In the genomic region with DNA sequence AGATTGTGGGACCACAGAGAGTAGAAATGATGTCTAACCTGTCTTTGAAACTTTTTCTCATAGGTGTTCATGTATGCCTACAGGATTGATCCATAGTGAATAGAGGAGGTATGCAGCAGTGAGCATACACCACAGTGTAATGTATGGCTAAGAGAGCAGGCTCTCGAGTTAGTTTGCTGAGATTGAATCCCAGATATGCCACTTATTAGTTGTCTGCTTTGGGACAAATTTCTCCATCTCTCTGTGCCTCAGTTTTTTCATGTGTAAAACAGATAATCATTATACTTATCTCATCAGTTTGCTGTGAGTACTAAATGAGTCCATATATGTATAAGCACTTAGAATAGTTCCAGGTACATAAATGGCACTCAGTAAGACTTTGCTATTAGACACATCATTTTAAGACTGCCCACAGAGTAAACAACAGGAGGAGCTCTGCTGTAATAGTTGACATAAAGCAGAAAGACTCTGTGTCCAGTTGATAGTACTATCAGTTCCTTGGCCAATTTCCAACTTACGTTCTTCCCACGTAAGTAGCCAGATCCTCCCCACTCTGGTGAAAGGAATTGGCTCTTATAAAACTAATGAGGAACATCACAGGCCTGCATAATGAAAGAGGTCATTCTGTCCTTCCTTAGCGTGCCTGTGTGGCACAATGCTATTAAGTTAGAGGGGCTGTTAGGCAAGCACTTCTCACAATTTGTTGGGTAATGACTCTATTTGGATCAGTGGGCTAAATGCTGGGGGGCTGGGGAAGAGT, we compare ENCODE assay signal across 19 cellular contexts. TPM values are rescaled to one million over a fixed set of nuclear protein-coding genes. Genes with fewer than 3 reads are reported as not detected.
DNase-seq lines count a peak whose midpoint lies in the region; ATAC-seq and TF ChIP-seq lines count a peak whose summit lies in the region.
"Had no signal": no experiment of that assay in that cellular context is flagged by ENCODE, and none has a peak within 500 bp of the region (broad histone marks: within the 10 kb centered on the region; RNA-seq: fewer than 3 reads in every experiment).

No MANE protein-coding gene starts in this region.

- ATAC-seq in Right ventricle myocardium inferior, result peak; percentile 85
- ATAC-seq: natural killer cell treated with Interleukin-12 subunit alpha and Interleukin-12 subunit beta and Interleukin-15 and Interleukin-18, amount 100 ng/mL, for 72 hours had no signal

- in situ Hi-C loops in transverse colon (cut with MboI; ENCODE audit: low pct_ligation_motif_present in 1 of 4, low pct_unique_long_range_greater_than_20kb in 1 of 4, low sequenced_read_pairs in 3 of 4), result no loop called here

- TF ChIP-seq CTCF in right atrium auricular region (IDR thresholded peaks at IDR 0.05), result no peak
- TF ChIP-seq CTCF in hepatocyte (IDR thresholded peaks at IDR 0.05; ENCODE audit: poor library complexity), result no peak
- no peak for TF ChIP-seq CTCF in transverse colon (IDR thresholded peaks at IDR 0.05)

- intact Hi-C loops in Right ventricle myocardium inferior (cut with DNase I) (loop anchor here (10.0 kb wide), 2 partner anchors 151 to 1691 kb away; a partner anchor contains a TSS), transverse colon (cut with DNase I; ENCODE audit: low total_unique reads) (no loop called here)

- H3K27ac ChIP-seq in right atrium auricular region (peak overlapping the region in 1 of 2 donors; percentile 54), hepatocyte (peak overlapping the region; percentile 25), transverse colon (no peak overlapping the region)
- H3K27ac ChIP-seq: adrenal gland, C4-2B, HL-60, vagina had no signal

- no peaks in the 10 kb centered on the region for H3K9me2 ChIP-seq in hepatocyte (replicated peaks; ENCODE audit: insufficient read depth)

- no peak for TF ChIP-seq POLR2A in transverse colon (IDR thresholded peaks at IDR 0.05)

- H3K36me3 ChIP-seq in right atrium auricular region (no peaks in the 10 kb centered on the region), endocrine pancreas (ENCODE audit: control insufficient read depth, insufficient read depth, low read length) (no peaks in the 10 kb centered on the region), hepatocyte (replicated peaks; ENCODE audit: insufficient read depth, low read depth) (no peaks in the 10 kb centered on the region), transverse colon (no peaks in the 10 kb centered on the region)
- H3K36me3 ChIP-seq: adrenal gland, vagina had no signal

- H3K9me3 ChIP-seq in right atrium auricular region (no peaks in the 10 kb centered on the region), endocrine pancreas (ENCODE audit: control insufficient read depth, low read length) (no peaks in the 10 kb centered on the region), hepatocyte (ENCODE audit: low read depth) (no peaks in the 10 kb centered on the region), transverse colon (no peaks in the 10 kb centered on the region)
- H3K9me3 ChIP-seq: adrenal gland, vagina had no signal

- 26% methylated on average over 4 of the region's 4 CpGs for WGBS in hepatocyte (ENCODE audit: low lambda C conversion rate, missing lambda C conversion rate)
- 47 to 53% methylated on average over 3 to 4 of the region's 4 CpGs for WGBS in transverse colon (ENCODE audit: low coverage in 1 of 2), 2 donors

- H3K4me1 ChIP-seq in right atrium auricular region (no peaks in the 10 kb centered on the region), endocrine pancreas (ENCODE audit: control insufficient read depth, insufficient read depth, low read length) (peaks cover 6% of the 10 kb centered on the region), hepatocyte (ENCODE audit: insufficient read depth) (peaks cover 5% of the 10 kb centered on the region), transverse colon (no peaks in the 10 kb centered on the region)
- H3K4me1 ChIP-seq: vagina had no signal

- H3K9ac ChIP-seq in endocrine pancreas (ENCODE audit: control insufficient read depth, insufficient read depth, low read length), result peak overlapping the region; percentile 30

- no peak overlapping the region for H3K4me2 ChIP-seq in hepatocyte

- no peaks in the 10 kb centered on the region for H4K20me1 ChIP-seq in hepatocyte (ENCODE audit: insufficient read depth, poor library complexity, severe bottlenecking)

- H3K79me2 ChIP-seq in hepatocyte, result no peaks in the 10 kb centered on the region

- DNase-seq in Right ventricle myocardium inferior (ENCODE audit: missing footprints), result no peak
- DNase-seq in right atrium auricular region (ENCODE audit: low spot score), result no peak
- peak; percentile 65 for DNase-seq in hepatocyte (ENCODE audit: low spot score)
- no peak for DNase-seq in transverse colon
- DNase-seq in HuH-7.5 (ENCODE audit: low spot score), result no peak
- DNase-seq in AG08395 (ENCODE audit: low spot score), result no peak
- DNase-seq in NCI-H2196 treated with DMSO at 0.1 percent for 48 hours (lab: John Stamatoyannopoulos, UW; ENCODE audit: unreplicated experiment), result no peak
- DNase-seq: activated CD4-positive, alpha-beta T cell treated with anti-CD3 and anti-CD28 coated beads, Interleukin-2, amount 10 ng/mL, durations not matched to agents 7 days and 5 days; activated effector memory CD4-positive, alpha-beta T cell treated with Interleukin-2 at 50 U/mL for 16 hours; NCI-H146; posterior cingulate gyrus; RPMI8226; stimulated activated CD4-positive, alpha-beta T cell treated with anti-CD3 and anti-CD28 coated beads, Interleukin-4, amount 100 ng/mL, for 24 hours had no signal

- TF ChIP-seq EP300 in transverse colon (IDR thresholded peaks at IDR 0.05; ENCODE audit: low read depth), result peak; percentile 99

- H3K4me3 ChIP-seq in right atrium auricular region (no peak overlapping the region), endocrine pancreas (ENCODE audit: control insufficient read depth, insufficient read depth, low read length) (no peak overlapping the region), hepatocyte (no peak overlapping the region), transverse colon (no peak overlapping the region)
- H3K4me3 ChIP-seq: adrenal gland, vagina had no signal

- H3K27me3 ChIP-seq in right atrium auricular region (no peaks in the 10 kb centered on the region), endocrine pancreas (ENCODE audit: control insufficient read depth, insufficient read depth, low read length) (no peaks in the 10 kb centered on the region), hepatocyte (no peaks in the 10 kb centered on the region), transverse colon (no peaks in the 10 kb centered on the region)
- H3K27me3 ChIP-seq: adrenal gland, vagina had no signal

- no peak overlapping the region for H2AFZ ChIP-seq in hepatocyte

RNA-seq across cellular contexts. Expression of a gene that starts 20.7 kb away (rescaled TPM):
- total RNA-seq in Right ventricle myocardium inferior (56.1 TPM), right atrium auricular region (10 to 100 TPM; 26.2 to 34.2 TPM), hepatocyte (8.1 and 9.2 TPM in 2 replicates), transverse colon (10 to 100 TPM in 1 of 4 donors, 1 to 10 TPM in 3; 2.8 to 15.3 (median 7.9) TPM)
- polyA plus RNA-seq in hepatocyte, result 2.4 and 4.2 TPM in 2 replicates
- total RNA-seq: natural killer cell treated with Interleukin-12 subunit alpha and Interleukin-12 subunit beta and Interleukin-15 and Interleukin-18, amount 100 ng/mL, for 72 hours had no signal
